Comparison of ENCODE assay signal across 8 cellular contexts in the genomic region with DNA sequence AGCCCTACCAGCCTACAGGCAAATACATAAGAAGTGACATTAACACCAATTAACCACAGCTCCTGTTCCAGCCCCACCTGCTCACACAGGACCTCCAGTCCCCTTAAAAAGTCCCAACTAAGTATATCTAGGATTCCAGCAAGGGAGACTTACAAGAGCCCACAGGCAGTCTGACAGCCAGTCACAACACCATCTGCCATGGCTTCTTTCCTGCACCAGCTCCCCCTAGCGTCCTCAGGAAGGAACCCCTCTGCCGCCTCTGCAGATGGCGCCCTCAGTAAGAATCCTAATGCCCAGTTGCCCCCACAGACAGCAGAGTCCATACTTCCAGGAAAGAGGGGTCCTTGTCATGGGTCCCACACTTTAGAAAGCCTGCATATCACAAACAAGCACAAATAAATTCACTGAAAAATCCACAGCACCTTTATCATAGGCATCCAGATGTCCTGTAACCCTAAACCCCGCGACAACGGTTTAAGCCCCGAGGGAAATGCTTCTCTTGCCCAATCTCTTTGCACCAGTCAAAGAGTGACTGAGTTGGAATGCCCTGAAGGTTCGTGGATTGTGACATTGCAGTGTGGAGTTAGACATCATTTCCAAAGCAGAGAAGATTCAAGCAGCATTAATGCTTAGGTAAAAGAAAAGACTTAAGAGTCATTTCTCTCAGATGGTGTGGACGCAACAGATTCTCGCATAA.
DNase-seq lines count a peak whose midpoint lies in the region; ATAC-seq, FAIRE-seq and TF ChIP-seq lines count a peak whose summit lies in the region.

No MANE protein-coding gene starts in this region.

- H3K4me3 ChIP-seq in AG09309 (ENCODE audit: control insufficient read depth, low read depth, low read length) (no peak overlapping the region), fibroblast of mammary gland (ENCODE audit: control insufficient read depth, low read depth, low read length) (no peak overlapping the region)

- ATAC-seq in HG02588 (IDR thresholded peaks at IDR 0.05; ENCODE audit: unreplicated experiment) (no peak), HG02938 (IDR thresholded peaks at IDR 0.05; ENCODE audit: unreplicated experiment) (no peak)

- DNase-seq in AG09309 (ENCODE audit: low read depth): no peak
- no peak for DNase-seq in GM12892 (ENCODE audit: insufficient read length)
- peak; percentile 78 for DNase-seq in RPMI7951 (ENCODE audit: low read depth)
- no peak for DNase-seq in fibroblast of mammary gland (ENCODE audit: low read depth)
- no peak for DNase-seq in NCI-H187 treated with DMSO at 0.1 percent for 48 hours (lab: John Stamatoyannopoulos, UW)
- DNase-seq in SIG-M5 (lab: John Stamatoyannopoulos, UW): no peak

- TF ChIP-seq POLR2A in GM12892 (IDR thresholded peaks at IDR 0.05; ENCODE audit: low read depth, low read length): no peak

- TF ChIP-seq CTCF in AG09309 (IDR thresholded peaks at IDR 0.05; ENCODE audit: control insufficient read depth, insufficient read depth, low read depth, low read length, missing control alignments) (peak; percentile 23), fibroblast of mammary gland (conservative IDR thresholded peaks at IDR 0.05; ENCODE audit: control insufficient read depth, insufficient read depth, low read depth, low read length) (peak; percentile 28)

- peak; percentile 27 for FAIRE-seq in GM12892 (lab: Jason Lieb, UNC)
